Comparison of ENCODE assay signal across 2 cellular contexts in genomic region chr10:61912981-61913380, GRCh38.
TF ChIP-seq lines count a peak whose summit lies in the region.

No MANE protein-coding gene starts in this region.

TF ChIP-seq in HepG2, 621 proteins besides CTCF, POLR2A, EP300 and RAD21:
- TF ChIP-seq GTF2F1 (IDR thresholded peaks at IDR 0.05; ENCODE audit: low read length) (no peak), ZNF569 (CRISPR knock-in tag; IDR thresholded peaks at IDR 0.05; ENCODE audit: borderline replicate concordance) (no peak), ATM (IDR thresholded peaks at IDR 0.05; ENCODE audit: borderline replicate concordance) (no peak), ATF4 (CRISPR knock-in tag; IDR thresholded peaks at IDR 0.05) (no peak)

TF ChIP-seq in H1, 55 proteins besides CTCF, POLR2A, EP300 and RAD21:
- TF ChIP-seq ASH2L (IDR thresholded peaks at IDR 0.05; ENCODE audit: low read length) (no peak), CBX8 (IDR thresholded peaks at IDR 0.05; ENCODE audit: borderline replicate concordance, low read depth, low read length) (no peak), FOSL1 (IDR thresholded peaks at IDR 0.05; ENCODE audit: insufficient read depth, low read depth, low read length) (no peak), JUND (IDR thresholded peaks at IDR 0.05; ENCODE audit: low read length) (no peak), ATF2 (IDR thresholded peaks at IDR 0.05; ENCODE audit: low read length) (no peak), CHD7 (IDR thresholded peaks at IDR 0.05; ENCODE audit: insufficient replicate concordance, low read length) (no peak), SRF (IDR thresholded peaks at IDR 0.05; ENCODE audit: low read depth, low read length) (no peak), GTF2F1 (IDR thresholded peaks at IDR 0.05; ENCODE audit: borderline replicate concordance, low read depth, low read length) (no peak), POLR2AphosphoS5 (IDR thresholded peaks at IDR 0.05; ENCODE audit: low read depth, low read length) (no peak), CHD1 (IDR thresholded peaks at IDR 0.05; ENCODE audit: low read depth, low read length) (no peak), NANOG (IDR thresholded peaks at IDR 0.05; ENCODE audit: insufficient read depth, low read depth, low read length, poor library complexity, severe bottlenecking) (no peak), PHF8 (conservative IDR thresholded peaks at IDR 0.05; ENCODE audit: low read depth, low read length) (no peak), USF2 (IDR thresholded peaks at IDR 0.05; ENCODE audit: low read length) (no peak), SIRT6 (IDR thresholded peaks at IDR 0.05; ENCODE audit: low read length) (no peak), RNF2 (IDR thresholded peaks at IDR 0.05; ENCODE audit: borderline replicate concordance, low read depth, low read length, missing control alignments, poor library complexity, severe bottlenecking) (no peak), RBBP5 (IDR thresholded peaks at IDR 0.05; ENCODE audit: borderline replicate concordance, low read depth, low read length) (no peak), SIX5 (IDR thresholded peaks at IDR 0.05; ENCODE audit: low read depth, low read length) (no peak)
